Comparison of ENCODE assay signal across 27 cellular contexts in the genomic region with DNA sequence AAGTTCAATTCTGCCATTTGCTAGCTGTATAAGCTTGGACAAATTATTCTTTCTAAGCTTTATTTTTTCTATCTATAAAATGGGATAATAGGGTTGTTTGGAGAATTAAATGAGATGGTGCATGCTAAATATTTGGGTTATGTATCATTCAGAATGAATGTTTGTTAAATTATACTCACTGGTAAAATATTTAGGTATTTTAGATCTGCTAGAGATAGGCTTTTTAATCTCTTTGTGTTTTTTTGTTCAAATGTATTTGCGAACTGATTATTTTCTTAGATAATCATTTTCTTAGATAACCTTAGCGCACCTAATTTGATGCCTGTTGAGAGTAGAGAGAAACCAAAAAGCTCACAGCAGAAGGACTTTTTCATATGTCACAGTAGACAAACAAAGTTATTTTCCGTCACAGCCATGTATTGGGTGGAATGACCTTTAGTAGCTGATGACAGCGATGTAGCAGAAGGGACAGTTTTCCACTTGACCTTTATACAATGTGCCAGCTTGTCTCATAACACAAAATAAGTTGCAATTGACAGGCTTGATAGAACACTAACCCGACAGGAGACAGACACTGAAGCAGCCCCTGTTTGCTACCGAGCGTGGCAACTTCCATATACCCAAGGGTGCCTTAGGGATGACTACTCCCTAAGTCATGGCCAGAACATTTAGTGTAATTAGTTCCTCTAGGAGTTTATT.
"Had no signal": no experiment of that assay in that cellular context is flagged by ENCODE, and none has a peak within 500 bp of the region (broad histone marks: within the 10 kb centered on the region; RNA-seq: fewer than 3 reads in every experiment).

No MANE protein-coding gene starts in this region.

- DNase-seq: activated CD4-positive, alpha-beta T cell treated with anti-CD3 and anti-CD28 coated beads, Interleukin-2, amount 50 U/mL, for 4 hours; activated CD8-positive, alpha-beta memory T cell treated with anti-CD3 and anti-CD28 coated beads for 24 hours; activated CD8-positive, alpha-beta memory T cell treated with anti-CD3 and anti-CD28 coated beads, Interleukin-2, amount 50 U/mL, for 4 hours; activated naive CD4-positive, alpha-beta T cell; activated T-cell treated with anti-CD3 and anti-CD28 coated beads, Interleukin-2, amount 50 U/mL, for 24 hours; amniotic stem cell; cerebellar nuclear complex; heart left ventricle; islet precursor cell; left cardiac atrium; lower lobe of right lung; mesendoderm; mucosa of descending colon; nephron progenitor cell; pancreas; psoas muscle; right cardiac atrium; stimulated activated CD4-positive, alpha-beta T cell treated with anti-CD3 and anti-CD28 coated beads, Interleukin-12 subunit alpha, Interleukin-12 subunit beta, amount 100 ng/mL, for 4 hours; stimulated activated CD4-positive, alpha-beta T cell treated with anti-CD3 and anti-CD28 coated beads, Interleukin-4, amount 100 ng/mL, for 4 hours; testis; uterus had no signal

- H3K36me3 ChIP-seq: breast epithelium, heart left ventricle, lower lobe of right lung, pancreas, uterus had no signal

- FAIRE-seq: pancreas, TTC549 had no signal

- H3K27me3 Mint-ChIP-seq: activated naive CD8-positive, alpha-beta T cell; activated T-cell treated with anti-CD3 and anti-CD28 coated beads, Interleukin-2, amount 50 U/mL, for 24 hours had no signal

- H3K4me3 ChIP-seq: breast epithelium, coronary artery, heart left ventricle, lower lobe of right lung, mucosa of descending colon, pancreas, psoas muscle, testis, uterus had no signal

- H3K4me3 Mint-ChIP-seq: activated naive CD8-positive, alpha-beta T cell; activated T-cell treated with anti-CD3 and anti-CD28 coated beads, Interleukin-2, amount 50 U/mL, for 24 hours; nephron progenitor cell; WTC11 had no signal

- ATAC-seq: lower lobe of right lung, mucosa of descending colon, pancreas, psoas muscle, WTC11 had no signal

- H3K27ac ChIP-seq: breast epithelium, coronary artery, heart left ventricle, lower lobe of right lung, pancreas, psoas muscle, testis, uterus had no signal

- H3K9me3 ChIP-seq: breast epithelium, heart left ventricle, lower lobe of right lung, mucosa of descending colon, pancreas, psoas muscle, testis, uterus had no signal

- H3K27me3 ChIP-seq: breast epithelium, heart left ventricle, pancreas, testis, uterus had no signal

- H3K36me3 Mint-ChIP-seq: WTC11 had no signal

- H3K27ac Mint-ChIP-seq: activated naive CD8-positive, alpha-beta T cell; activated T-cell treated with anti-CD3 and anti-CD28 coated beads, Interleukin-2, amount 50 U/mL, for 24 hours; activated T-helper 2 cell treated with anti-CD3 and anti-CD28 coated beads, Interferon-gamma antibody, Interleukin-2, Interleukin-4, amounts not matched to agents 10 μg/mL and 5 μg/mL and 100 μg/mL, durations not matched to agents 14 hours and 24 hours and 36 hours; nephron progenitor cell; WTC11 had no signal

- H3K4me1 ChIP-seq: breast epithelium, heart left ventricle, lower lobe of right lung, pancreas, psoas muscle, testis, uterus had no signal

- H3K9me3 Mint-ChIP-seq: activated T-cell treated with anti-CD3 and anti-CD28 coated beads, Interleukin-2, amount 50 U/mL, for 24 hours; activated T-helper 2 cell treated with anti-CD3 and anti-CD28 coated beads, Interferon-gamma antibody, Interleukin-2, Interleukin-4, amounts not matched to agents 10 μg/mL and 5 μg/mL and 100 μg/mL, durations not matched to agents 14 hours and 24 hours and 36 hours; nephron progenitor cell; WTC11 had no signal
